ENCODE assay signal across 8 cellular contexts in the genomic region with DNA sequence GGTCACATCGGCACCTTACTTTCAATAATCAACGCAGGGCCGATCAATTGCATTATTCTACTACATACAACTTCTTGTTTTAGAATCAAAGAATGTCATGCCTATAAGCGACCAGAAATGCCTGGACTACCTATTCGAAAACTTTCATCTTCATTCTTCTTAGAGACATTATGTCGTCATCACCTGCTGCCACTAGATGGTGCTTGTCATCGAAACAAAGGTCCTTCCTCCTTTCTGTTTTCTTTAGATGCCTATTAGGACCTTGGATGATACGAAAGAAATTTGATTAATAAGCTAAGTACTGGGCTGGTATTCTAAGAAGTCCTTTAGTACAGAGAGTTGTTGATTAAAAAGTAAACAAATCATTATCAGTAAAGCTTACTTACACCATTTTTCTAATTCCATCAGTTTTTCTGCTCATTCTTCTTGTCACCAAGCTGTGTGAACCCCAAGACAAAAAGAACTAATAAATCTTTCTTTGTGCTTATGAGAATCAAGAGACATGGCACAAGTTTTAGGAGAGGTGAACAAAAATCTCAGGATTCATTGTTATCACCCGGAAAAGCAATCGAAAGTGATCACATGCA.
A peak's percentile ranks its signal among the peaks of the same experiment; 100 is the strongest.
DNase-seq lines count a peak whose midpoint lies in the region; ATAC-seq, FAIRE-seq and TF ChIP-seq lines count a peak whose summit lies in the region.

No MANE protein-coding gene starts in this region.

- H3K9me3 ChIP-seq in PC-9 (ENCODE audit: insufficient read depth, low read depth) (no peaks in the 10 kb centered on the region), body of pancreas (no peaks in the 10 kb centered on the region), keratinocyte (ENCODE audit: control insufficient read depth, low read depth, low read length) (no peaks in the 10 kb centered on the region)

- no TSS peak for BruUV-seq in PC-9 (replicated peaks; lab: Mats Ljungman, UMichigan)

- WGBS in body of pancreas, 2 donors: 7 to 8% methylated on average over 10 of the region's 10 CpGs

- peaks cover 32% of the 10 kb centered on the region for H3K27me3 ChIP-seq in HL-60 (ENCODE audit: insufficient read depth, poor library complexity, severe bottlenecking)
- peaks cover 16% of the 10 kb centered on the region; the same call in 1 of the 2 replicates for H3K27me3 ChIP-seq in PC-9 (ENCODE audit: insufficient read depth, low read depth)
- H3K27me3 ChIP-seq in body of pancreas: no peaks in the 10 kb centered on the region
- H3K27me3 ChIP-seq in keratinocyte (ENCODE audit: control insufficient read depth, extremely low read depth, insufficient read depth, low read length): peaks cover 38% of the 10 kb centered on the region

- H3K4me3 ChIP-seq in HL-60 (replicated peaks; ENCODE audit: insufficient read depth, low read length) (no peak overlapping the region), PC-9 (no peak overlapping the region), body of pancreas (no peak overlapping the region), keratinocyte (ENCODE audit: control insufficient read depth in 2 of 3, extremely low read depth in 1 of 3, insufficient read depth in 2 of 3, low read depth in 1 of 3, low read length in 3 of 3) (no peak overlapping the region)

- ATAC-seq in GM21423 (IDR thresholded peaks at IDR 0.05; ENCODE audit: unreplicated experiment): peak; percentile 56
- peak; percentile 10 for ATAC-seq in body of pancreas

- DNase-seq in NCI-H2081 (lab: John Stamatoyannopoulos, UW) (peak; percentile 2 to 40), NCI-H2081 treated with DMSO at 0.1 percent for 48 hours (lab: John Stamatoyannopoulos, UW) (no peak), HL-60 (ENCODE audit: low read depth in 1 of 2, low spot score in 1 of 2) (peak; percentile 27 to 47), PC-9 (peak in 1 of 2 experiments; percentile 15), body of pancreas (peak; percentile 48 to 74 (median 64)), keratinocyte (ENCODE audit: low read depth, low spot score) (peak; percentile 4)
- DNase-seq in stimulated activated CD8-positive, alpha-beta memory T cell treated with anti-CD3 and anti-CD28 coated beads, Interleukin-4, amount 100 ng/mL, for 24 hours (ENCODE audit: low read depth): peak; percentile 16

- H4K20me1 ChIP-seq in PC-9 (ENCODE audit: insufficient read depth): no peaks in the 10 kb centered on the region
- H4K20me1 ChIP-seq in keratinocyte (ENCODE audit: control insufficient read depth, extremely low read depth, insufficient read depth, low read length): no peaks in the 10 kb centered on the region

- H3K4me2 ChIP-seq in PC-9 (no peak overlapping the region), keratinocyte (ENCODE audit: control insufficient read depth, extremely low read depth, insufficient read depth, low read depth, low read length) (no peak overlapping the region)

- POLR2A ChIA-PET in PC-9 (lab: Charles Lee; ENCODE audit: unreplicated experiment): no interaction called here

- TF ChIP-seq CTCF in HL-60 (IDR thresholded peaks at IDR 0.05; ENCODE audit: insufficient read depth, low read length): peak; percentile 65
- peak; percentile 61 for TF ChIP-seq CTCF in PC-9 (conservative IDR thresholded peaks at IDR 0.05)
- peak in 6 of 7 experiments; percentile 41 to 63 (median 58) for TF ChIP-seq CTCF in body of pancreas (IDR thresholded peaks at IDR 0.05)
- TF ChIP-seq CTCF in keratinocyte (optimal IDR thresholded peaks at IDR 0.05 in 1 of 3, IDR thresholded peaks at IDR 0.05 in 1 of 3, conservative IDR thresholded peaks at IDR 0.05 in 1 of 3; ENCODE audit: extremely low read depth in 1 of 3, insufficient read depth in 2 of 3, low read length in 3 of 3): peak; percentile 49 to 66 (median 52)

- no peak overlapping the region for H3K27ac ChIP-seq in HL-60 (replicated peaks)
- no peak overlapping the region for H3K27ac ChIP-seq in PC-9
- H3K27ac ChIP-seq in body of pancreas: peak overlapping the region in 3 of 4 donors; percentile 81 to 86 (median 81)
- no peak overlapping the region for H3K27ac ChIP-seq in keratinocyte (ENCODE audit: control insufficient read depth, insufficient read depth, low read length)

- H3K36me3 ChIP-seq in PC-9 (ENCODE audit: low read depth) (no peaks in the 10 kb centered on the region), body of pancreas (replicated peaks in 1 of 2; ENCODE audit: insufficient read depth in 1 of 2, low read depth in 2 of 2) (no peaks in the 10 kb centered on the region), keratinocyte (ENCODE audit: control insufficient read depth in 2 of 2, extremely low read depth in 1 of 2, insufficient read depth in 2 of 2, low read length in 2 of 2) (no peaks in the 10 kb centered on the region)

- H2AFZ ChIP-seq in PC-9 (no peak overlapping the region), keratinocyte (ENCODE audit: control insufficient read depth, low read length) (no peak overlapping the region)

- no peaks in the 10 kb centered on the region for H3F3A ChIP-seq in PC-9 (ENCODE audit: insufficient read depth, low read depth)

- no peaks in the 10 kb centered on the region for H3K4me1 ChIP-seq in PC-9 (replicated peaks; ENCODE audit: insufficient read depth)
- H3K4me1 ChIP-seq in body of pancreas: peaks cover 19% of the 10 kb centered on the region
- H3K4me1 ChIP-seq in keratinocyte (ENCODE audit: control insufficient read depth, extremely low read depth, insufficient read depth, low read length): peaks cover 7% of the 10 kb centered on the region

- H3K9ac ChIP-seq in keratinocyte (ENCODE audit: control insufficient read depth, extremely low read depth, insufficient read depth, low read length): no peak overlapping the region

- CTCF ChIA-PET in PC-9 (lab: Charles Lee): no interaction called here

- no peak for TF ChIP-seq POLR2A in body of pancreas (IDR thresholded peaks at IDR 0.05)

- intact Hi-C loops in PC-9 (cut with micrococcal nuclease; ENCODE audit: unreplicated experiment): loop anchor here (2.0 to 10.0 kb wide), 2 partner anchors 529 to 579 kb away; no protein-coding TSS in a partner anchor
- intact Hi-C loops in body of pancreas (cut with DNase I): no loop called here

- no peaks in the 10 kb centered on the region for H3K9me2 ChIP-seq in PC-9 (ENCODE audit: insufficient read depth)

- dilution Hi-C loops in keratinocyte (cut with MboI; ENCODE audit: extremely low pct_ligation_motif_present, low sequenced_read_pairs): no loop called here

- H3K79me2 ChIP-seq in PC-9 (ENCODE audit: low read depth) (no peaks in the 10 kb centered on the region), keratinocyte (ENCODE audit: control insufficient read depth, insufficient read depth, low read length) (no peaks in the 10 kb centered on the region)

- FAIRE-seq in keratinocyte (lab: Jason Lieb, UNC): peak; percentile 17

- H3K9me1 ChIP-seq in keratinocyte (ENCODE audit: control insufficient read depth, extremely low read depth, insufficient read depth, low read length): no peaks in the 10 kb centered on the region

Comparison
In these comparisons a context has a peak if more than half of its experiments do, and no peak if none do; other contexts are left out.
1. H3K27ac ChIP-seq: peak in body of pancreas (3 of 4); none in HL-60 (single experiment), PC-9 (single experiment) and keratinocyte (single experiment).
2. Peak in every context shown above with its lines, with median percentiles within 50 percentile points of each other: CTCF ChIP-seq.